ENCODE assay signal across 8 cellular contexts in the genomic region with DNA sequence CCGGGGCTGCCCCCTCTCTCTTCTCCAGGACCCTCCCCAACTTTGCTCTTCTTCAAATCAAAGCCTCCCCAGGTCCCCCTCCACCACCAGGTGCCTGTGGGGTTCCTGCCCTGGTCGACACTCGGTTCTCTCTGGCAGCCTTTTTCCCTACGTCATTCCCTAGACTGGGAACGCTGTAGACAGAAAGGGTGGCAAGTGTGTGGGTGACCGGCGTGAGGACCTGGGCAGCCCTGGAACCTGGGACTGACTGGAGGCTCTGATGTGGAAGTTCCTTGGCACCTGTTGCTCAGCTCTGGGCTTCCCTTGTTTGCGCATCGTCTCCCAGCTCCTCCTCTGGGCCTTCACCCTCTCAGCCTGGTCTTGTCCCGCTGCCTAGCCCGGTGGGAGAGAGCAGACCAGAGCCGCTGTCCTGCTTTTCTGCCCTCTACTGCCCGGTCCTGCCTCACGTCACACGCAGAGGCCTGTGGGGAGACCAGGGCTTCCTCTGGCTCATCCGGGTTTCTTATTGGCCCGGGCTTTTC. TPM values are rescaled to one million over a fixed set of nuclear protein-coding genes. Genes with fewer than 3 reads are reported as not detected.
DNase-seq lines count a peak whose midpoint lies in the region; ATAC-seq and TF ChIP-seq lines count a peak whose summit lies in the region.

No MANE protein-coding gene starts in this region.

- H3K27me3 Mint-ChIP-seq in MCF 10A (ENCODE audit: insufficient read depth, unreplicated experiment) = no peaks in the 10 kb centered on the region
- no peaks in the 10 kb centered on the region for H3K27me3 Mint-ChIP-seq in activated CD4-positive, alpha-beta memory T cell treated with anti-CD3 and anti-CD28 coated beads for 36 hours

- H3K4me1 Mint-ChIP-seq in MCF 10A (ENCODE audit: insufficient read depth, unreplicated experiment) = peaks cover 35% of the 10 kb centered on the region
- H3K4me1 Mint-ChIP-seq in activated CD4-positive, alpha-beta memory T cell treated with anti-CD3 and anti-CD28 coated beads for 36 hours (ENCODE audit: low read depth) = peaks cover 60% of the 10 kb centered on the region

- TF ChIP-seq CTCF in MCF 10A (IDR thresholded peaks at IDR 0.05; ENCODE audit: unreplicated experiment) (no peak), breast epithelium (IDR thresholded peaks at IDR 0.05) (no peak), tibial nerve (IDR thresholded peaks at IDR 0.05) (no peak)

- H3K27me3 ChIP-seq in breast epithelium = no peaks in the 10 kb centered on the region
- H3K27me3 ChIP-seq in iPS-18a (ENCODE audit: control insufficient read depth, insufficient read depth, low read length) = no peaks in the 10 kb centered on the region
- H3K27me3 ChIP-seq in tibial nerve = no peaks in the 10 kb centered on the region

- H3K4me1 ChIP-seq in breast epithelium (peaks cover 8 to 15% of the 10 kb centered on the region in 2 donors), iPS-18a (ENCODE audit: control insufficient read depth, low read depth, low read length) (no peaks in the 10 kb centered on the region), tibial nerve (peaks cover 0 to 55% (median 27%) of the 10 kb centered on the region in 4 donors)

- no peaks in the 10 kb centered on the region for H3K9me3 ChIP-seq in breast epithelium
- no peaks in the 10 kb centered on the region for H3K9me3 ChIP-seq in iPS-18a (ENCODE audit: control insufficient read depth, low read depth, low read length)
- no peaks in the 10 kb centered on the region for H3K9me3 ChIP-seq in tibial nerve

- no peak for ATAC-seq in HG02588 (IDR thresholded peaks at IDR 0.05; ENCODE audit: unreplicated experiment)

- H3K36me3 ChIP-seq in breast epithelium (no peaks in the 10 kb centered on the region), iPS-18a (ENCODE audit: control insufficient read depth, low read depth, low read length) (peaks cover 47% of the 10 kb centered on the region), tibial nerve (peaks cover 0 to 30% (median 0%) of the 10 kb centered on the region in 3 donors)

- no TSS peak for BruUV-seq in MCF 10A (replicated peaks; lab: Mats Ljungman, UMichigan)

- H3K27ac Mint-ChIP-seq in MCF 10A (ENCODE audit: low read depth, unreplicated experiment) = peak overlapping the region; percentile 73
- H3K27ac Mint-ChIP-seq in activated CD4-positive, alpha-beta memory T cell treated with anti-CD3 and anti-CD28 coated beads for 36 hours = peak overlapping the region; percentile 99

- H3K36me3 Mint-ChIP-seq in MCF 10A (ENCODE audit: insufficient read depth, unreplicated experiment) = peaks cover 28% of the 10 kb centered on the region
- peaks cover 54% of the 10 kb centered on the region for H3K36me3 Mint-ChIP-seq in activated CD4-positive, alpha-beta memory T cell treated with anti-CD3 and anti-CD28 coated beads for 36 hours

- H3K27ac ChIP-seq in breast epithelium (peak overlapping the region in 1 of 2 donors; percentile 38), iPS-18a (ENCODE audit: low read length) (no peak overlapping the region), tibial nerve (peak overlapping the region in 3 of 4 donors; percentile 36 to 84 (median 56))

- TF ChIP-seq EP300 in tibial nerve (IDR thresholded peaks at IDR 0.05) = no peak

- WGBS in tibial nerve, 2 donors = 44 to 46% methylated on average over 17 of the region's 17 CpGs

- TF ChIP-seq POLR2A in breast epithelium (IDR thresholded peaks at IDR 0.05) (no peak), tibial nerve (IDR thresholded peaks at IDR 0.05) (no peak)

- CTCF ChIA-PET in MCF 10A (lab: Yijun Ruan, JAX) = interaction anchor here (0.8 to 2.6 kb wide), 5 partner anchors 10 to 177 kb away, joined by 3 to 15 read pairs (median 3); a partner anchor contains a TSS
- CTCF ChIA-PET in activated CD4-positive, alpha-beta memory T cell treated with anti-CD3 and anti-CD28 coated beads for 36 hours (lab: Charles Lee) = interaction anchor here (0.9 to 6.0 kb wide), 6 partner anchors 10 to 376 kb away, joined by 3 to 142 read pairs (median 9); a partner anchor contains a TSS

- POLR2A ChIA-PET in MCF 10A (lab: Yijun Ruan, JAX) = interaction anchor here (1.7 to 4.7 kb wide), 3 partner anchors 8 to 29 kb away, joined by 6 to 63 read pairs (median 7); a partner anchor contains a TSS
- POLR2A ChIA-PET in activated CD4-positive, alpha-beta memory T cell treated with anti-CD3 and anti-CD28 coated beads for 36 hours (lab: Charles Lee) = interaction anchor here (0.9 to 5.0 kb wide), 4 partner anchors 8 to 22 kb away, joined by 4 to 56 read pairs (median 8); a partner anchor contains a TSS

- DNase-seq in MCF 10A (ENCODE audit: unreplicated experiment) (no peak), breast epithelium (ENCODE audit: low spot score in 2 of 2) (no peak), tibial nerve (ENCODE audit: low spot score in 2 of 2) (no peak), Ammon's horn (ENCODE audit: low spot score) (no peak), amniotic stem cell (lab: John Stamatoyannopoulos, UW) (no peak)
- no peak for DNase-seq in activated CD4-positive, alpha-beta memory T cell treated with anti-CD3 and anti-CD28 coated beads for 36 hours

- peak overlapping the region; percentile 93 for H3K4me3 Mint-ChIP-seq in MCF 10A (ENCODE audit: unreplicated experiment)
- H3K4me3 Mint-ChIP-seq in activated CD4-positive, alpha-beta memory T cell treated with anti-CD3 and anti-CD28 coated beads for 36 hours = peak overlapping the region; percentile 89

- no peaks in the 10 kb centered on the region for H3K9me3 Mint-ChIP-seq in MCF 10A (ENCODE audit: unreplicated experiment)
- no peaks in the 10 kb centered on the region for H3K9me3 Mint-ChIP-seq in activated CD4-positive, alpha-beta memory T cell treated with anti-CD3 and anti-CD28 coated beads for 36 hours

- peak overlapping the region; percentile 81 for H3K9ac ChIP-seq in iPS-18a (ENCODE audit: low read length)

- peak overlapping the region in 1 of 3 donors; percentile 63 for H3K4me3 ChIP-seq in breast epithelium
- peak overlapping the region; percentile 79 for H3K4me3 ChIP-seq in iPS-18a (ENCODE audit: low read length)
- H3K4me3 ChIP-seq in tibial nerve = no peak overlapping the region

- intact Hi-C loops in MCF 10A (cut with micrococcal nuclease) = loop anchor here (10.0 kb wide), 1 partner anchor 378 kb away; a partner anchor contains a TSS
- intact Hi-C loops in breast epithelium (cut with DNase I; ENCODE audit: low total_unique reads) = no loop called here
- intact Hi-C loops in activated CD4-positive, alpha-beta memory T cell treated with anti-CD3 and anti-CD28 coated beads for 36 hours (cut with micrococcal nuclease) = loop anchor here (5.0 kb wide), 2 partner anchors 135 to 695 kb away; a partner anchor contains a TSS

RNA-seq across cellular contexts. Expression of a gene that starts 1.3 kb away (rescaled TPM):
- total RNA-seq in MCF 10A (2022) = 53.0 and 69.8 TPM in 2 replicates
- 1 to 10 TPM; 4.1 to 7.8 (median 4.9) TPM for total RNA-seq in breast epithelium
- total RNA-seq in activated CD4-positive, alpha-beta memory T cell treated with anti-CD3 and anti-CD28 coated beads for 36 hours = 100 to 1,000 TPM; 194 to 201 TPM
- 10 to 100 TPM in 2 of 4 donors, 1 to 10 TPM in 2; 8.6 to 15.0 (median 11.9) TPM for total RNA-seq in tibial nerve

RNA-seq across cellular contexts. Expression of a gene that starts 1.5 kb away (rescaled TPM):
- total RNA-seq in MCF 10A (2022) = 25.5 and 38.3 TPM in 2 replicates
- 10 to 100 TPM; 40.5 to 47.3 (median 41.6) TPM for total RNA-seq in breast epithelium
- 10 to 100 TPM; 16.2 to 18.1 TPM for total RNA-seq in activated CD4-positive, alpha-beta memory T cell treated with anti-CD3 and anti-CD28 coated beads for 36 hours
- total RNA-seq in tibial nerve = 10 to 100 TPM; 60.1 to 88.5 (median 82.2) TPM

RNA-seq across cellular contexts. Expression of a gene that starts 10.5 kb away (rescaled TPM):
- total RNA-seq in MCF 10A (2022) = 37.1 and 43.5 TPM in 2 replicates
- total RNA-seq in breast epithelium = 10 to 100 TPM; 45.1 to 52.0 (median 45.6) TPM
- 100 to 1,000 TPM; 103 to 106 TPM for total RNA-seq in activated CD4-positive, alpha-beta memory T cell treated with anti-CD3 and anti-CD28 coated beads for 36 hours
- 10 to 100 TPM; 41.7 to 55.9 (median 53.5) TPM for total RNA-seq in tibial nerve

RNA-seq across cellular contexts. Expression of a gene that starts 38.5 kb away (rescaled TPM):
- total RNA-seq in MCF 10A (2022) = 5.0 and 6.6 TPM in 2 replicates
- 1 to 10 TPM; 3.7 to 7.2 (median 4.6) TPM for total RNA-seq in breast epithelium
- 1 to 10 TPM; 1.3 to 1.4 TPM for total RNA-seq in activated CD4-positive, alpha-beta memory T cell treated with anti-CD3 and anti-CD28 coated beads for 36 hours
- total RNA-seq in tibial nerve = 10 to 100 TPM in 2 of 4 donors, 1 to 10 TPM in 2; 6.1 to 33.7 (median 13.6) TPM
